Comparison of ENCODE assay signal across 16 cellular contexts in genomic region chr10:122494173-122494820, GRCh38. TPM values are rescaled to one million over a fixed set of nuclear protein-coding genes. Genes with fewer than 3 reads are reported as not detected.
A peak's percentile ranks its signal among the peaks of the same experiment; 100 is the strongest.
DNase-seq lines count a peak whose midpoint lies in the region; ATAC-seq and TF ChIP-seq lines count a peak whose summit lies in the region.
"Had no signal": no experiment of that assay in that cellular context is flagged by ENCODE, and none has a peak within 500 bp of the region (broad histone marks: within the 10 kb centered on the region; RNA-seq: fewer than 3 reads in every experiment).

No MANE protein-coding gene starts in this region.

- H3K36me3 ChIP-seq in ascending aorta (no peaks in the 10 kb centered on the region), esophagus muscularis mucosa (peaks cover 0 to 41% (median 14%) of the 10 kb centered on the region in 4 donors), sigmoid colon (peaks cover 0 to 10% (median 0%) of the 10 kb centered on the region in 4 donors)

- 75% methylated on average over 16 of the region's 20 CpGs for WGBS in esophagus muscularis mucosa
- 81 to 84% methylated on average over 20 of the region's 20 CpGs for WGBS in sigmoid colon, 2 donors

- no peak for DNase-seq in AG09309 (ENCODE audit: low read depth)
- no peak for DNase-seq in ascending aorta (ENCODE audit: low spot score in 2 of 2)
- no peak for DNase-seq in esophagus muscularis mucosa (ENCODE audit: extremely low spot score)
- no peak for DNase-seq in sigmoid colon
- DNase-seq in stimulated activated naive CD4-positive, alpha-beta T cell treated with Interleukin-2 at 50 U/mL for 16 hours (lab: John Stamatoyannopoulos, UW), result no peak
- DNase-seq in omental fat pad (ENCODE audit: low spot score), result no peak
- DNase-seq: activated CD4-positive, alpha-beta T cell treated with anti-CD3 and anti-CD28 coated beads, Interleukin-2, amount 50 U/mL, for 48 hours; activated T-cell treated with anti-CD3 and anti-CD28 coated beads, Interleukin-2, amount 50 U/mL, for 72 hours; effector CD8-positive, alpha-beta T cell; immature natural killer cell had no signal

- TF ChIP-seq CTCF in AG09309 (IDR thresholded peaks at IDR 0.05; ENCODE audit: control insufficient read depth, insufficient read depth, low read depth, low read length, missing control alignments), result no peak
- no peak for TF ChIP-seq CTCF in ascending aorta (IDR thresholded peaks at IDR 0.05)
- TF ChIP-seq CTCF in esophagus muscularis mucosa (IDR thresholded peaks at IDR 0.05), result no peak
- no peak for TF ChIP-seq CTCF in sigmoid colon (IDR thresholded peaks at IDR 0.05)
- no peak for TF ChIP-seq CTCF in omental fat pad (IDR thresholded peaks at IDR 0.05)

- ATAC-seq in HG02763 (IDR thresholded peaks at IDR 0.05; ENCODE audit: unreplicated experiment), result no peak
- ATAC-seq in GM19351 (IDR thresholded peaks at IDR 0.05; ENCODE audit: unreplicated experiment), result no peak
- ATAC-seq in omental fat pad (ENCODE audit: low FRiP score), result no peak
- ATAC-seq: activated T-cell treated with anti-CD3 and anti-CD28 coated beads, Interleukin-2, amount 50 U/mL, for 72 hours had no signal

- H3K27ac ChIP-seq in ascending aorta (peak overlapping the region; percentile 79 to 95), esophagus muscularis mucosa (replicated peaks in 1 of 4) (peak overlapping the region; percentile 58 to 77 (median 68)), sigmoid colon (peak overlapping the region; percentile 65 to 87 (median 72))
- H3K27ac ChIP-seq: parathyroid adenoma had no signal

- H3K4me1 ChIP-seq in ascending aorta (peaks cover 26 to 70% of the 10 kb centered on the region in 2 donors), esophagus muscularis mucosa (peaks cover 26 to 74% (median 71%) of the 10 kb centered on the region in 4 donors), sigmoid colon (peaks cover 0 to 71% (median 69%) of the 10 kb centered on the region in 4 donors)
- H3K4me1 ChIP-seq: parathyroid adenoma had no signal

- peak overlapping the region; percentile 23 for H3K4me3 ChIP-seq in AG09309 (ENCODE audit: control insufficient read depth, low read depth, low read length)
- H3K4me3 ChIP-seq in ascending aorta, result no peak overlapping the region
- H3K4me3 ChIP-seq in esophagus muscularis mucosa, result no peak overlapping the region
- H3K4me3 ChIP-seq in sigmoid colon, result no peak overlapping the region

- H3K9me3 ChIP-seq in ascending aorta, result no peaks in the 10 kb centered on the region
- H3K9me3 ChIP-seq in esophagus muscularis mucosa, result no peaks in the 10 kb centered on the region
- H3K9me3 ChIP-seq in sigmoid colon, result no peaks in the 10 kb centered on the region

- no peaks in the 10 kb centered on the region for H3K27me3 ChIP-seq in ascending aorta
- H3K27me3 ChIP-seq in esophagus muscularis mucosa, result no peaks in the 10 kb centered on the region
- no peaks in the 10 kb centered on the region for H3K27me3 ChIP-seq in sigmoid colon

- TF ChIP-seq EP300 in esophagus muscularis mucosa (IDR thresholded peaks at IDR 0.05), result no peak
- TF ChIP-seq EP300 in sigmoid colon (IDR thresholded peaks at IDR 0.05), result no peak

- TF ChIP-seq POLR2A in esophagus muscularis mucosa (IDR thresholded peaks at IDR 0.05; ENCODE audit: low read depth) (no peak), sigmoid colon (IDR thresholded peaks at IDR 0.05) (no peak)

- intact Hi-C loops in ascending aorta (cut with DNase I) (loop anchor here (5.0 to 10.0 kb wide), 3 partner anchors 122 to 1921 kb away; partner anchors contain the start of genes OAT and PLEKHA1), esophagus muscularis mucosa (cut with DNase I) (no loop called here), sigmoid colon (cut with DNase I) (no loop called here)

RNA-seq across cellular contexts. Expression of gene HTRA1, which starts 32.9 kb away (rescaled TPM):
- total RNA-seq in ascending aorta, result 112 TPM
- 100 to 1,000 TPM; 101 to 146 (median 109) TPM for total RNA-seq in esophagus muscularis mucosa
- total RNA-seq in sigmoid colon, result 100 to 1,000 TPM; 119 to 162 (median 127) TPM
- 10 to 100 TPM; 22.7 to 43.8 (median 36.0) TPM for polyA plus RNA-seq in sigmoid colon
- 100 to 1,000 TPM in 3 of 4 donors, 10 to 100 TPM in 1; 92.8 to 402 (median 260) TPM for total RNA-seq in omental fat pad
- total RNA-seq: activated T-cell treated with anti-CD3 and anti-CD28 coated beads, Interleukin-2, amount 50 U/mL, for 72 hours had no signal
- polyA plus RNA-seq: IgD-negative memory B cell had no signal

RNA-seq across cellular contexts. Expression of gene ARMS2, which starts 39.8 kb away (rescaled TPM):
- total RNA-seq in ascending aorta (not detected), esophagus muscularis mucosa (1 to 10 TPM in 1 of 4 donors, not detected in 3; 1.2 TPM), sigmoid colon (1 to 10 TPM in 1 of 4 donors, not detected in 3; 1.1 TPM), omental fat pad (not detected)
- polyA plus RNA-seq in sigmoid colon, result not detected
- total RNA-seq: activated T-cell treated with anti-CD3 and anti-CD28 coated beads, Interleukin-2, amount 50 U/mL, for 72 hours; glomerular endothelial cell; mononuclear cell had no signal
- polyA plus RNA-seq: IgD-negative memory B cell, immature natural killer cell had no signal
